ENCODE assay signal across 20 cellular contexts in genomic region chr7:141577043-141577839, GRCh38.
"Had no signal": no experiment of that assay in that cellular context is flagged by ENCODE, and none has a peak within 500 bp of the region (broad histone marks: within the 10 kb centered on the region; RNA-seq: fewer than 3 reads in every experiment).

No MANE protein-coding gene starts in this region.

- H3K9me3 ChIP-seq: suprapubic skin, thoracic aorta, uterus had no signal

- H3K27ac Mint-ChIP-seq: stimulated activated naive CD8-positive, alpha-beta T cell treated with anti-CD3 and anti-CD28 coated beads, Interleukin-15, Interleukin-2, amounts not matched to agents 100 ng/mL and 50 ng/mL, for 24 hours had no signal

- H3K4me2 ChIP-seq: smooth muscle cell had no signal

- DNase-seq: hippocampal formation; left ventricle myocardium inferior; midbrain; mucosa of descending colon; naive thymus-derived CD4-positive, alpha-beta T cell; ovary; right lobe of liver; stimulated activated CD4-positive, alpha-beta T cell treated with anti-CD3 and anti-CD28 coated beads, Interleukin-1b, Interleukin-23, amount 100 ng/mL, for 48 hours; stimulated activated CD4-positive, alpha-beta T cell treated with anti-CD3 and anti-CD28 coated beads, Interleukin-2, amount 100 ng/mL, for 48 hours; stimulated activated naive CD4-positive, alpha-beta T cell; tibial artery; trophoblast cell; uterus had no signal

- H3K27ac ChIP-seq: left ventricle myocardium inferior, ovary, right atrium auricular region, right lobe of liver, suprapubic skin, thoracic aorta, tibial artery, uterus had no signal

- H3K4me3 ChIP-seq: left ventricle myocardium inferior, lung, mucosa of descending colon, ovary, right atrium auricular region, right lobe of liver, smooth muscle cell, suprapubic skin, thoracic aorta, tibial artery, uterus had no signal

- H3K27me3 ChIP-seq: ovary, right atrium auricular region, right lobe of liver, suprapubic skin, tibial artery, uterus had no signal

- ATAC-seq: mucosa of descending colon; naive thymus-derived CD4-positive, alpha-beta T cell; natural killer cell treated with Interleukin-12 subunit alpha and Interleukin-12 subunit beta and Interleukin-15 and Interleukin-18, amount 100 ng/mL, for 72 hours; right lobe of liver had no signal

- H3K4me3 Mint-ChIP-seq: naive thymus-derived CD4-positive, alpha-beta T cell; natural killer cell treated with Interleukin-12 subunit alpha and Interleukin-12 subunit beta and Interleukin-15 and Interleukin-18, amount 100 ng/mL, for 72 hours; stimulated activated naive CD8-positive, alpha-beta T cell treated with anti-CD3 and anti-CD28 coated beads, Interleukin-15, Interleukin-2, amounts not matched to agents 100 ng/mL and 50 ng/mL, for 24 hours had no signal

- H3K4me1 ChIP-seq: right lobe of liver, suprapubic skin, tibial artery, uterus had no signal

- H3K36me3 ChIP-seq: ovary, right atrium auricular region, right lobe of liver, thoracic aorta, uterus had no signal
